In the genomic region with DNA sequence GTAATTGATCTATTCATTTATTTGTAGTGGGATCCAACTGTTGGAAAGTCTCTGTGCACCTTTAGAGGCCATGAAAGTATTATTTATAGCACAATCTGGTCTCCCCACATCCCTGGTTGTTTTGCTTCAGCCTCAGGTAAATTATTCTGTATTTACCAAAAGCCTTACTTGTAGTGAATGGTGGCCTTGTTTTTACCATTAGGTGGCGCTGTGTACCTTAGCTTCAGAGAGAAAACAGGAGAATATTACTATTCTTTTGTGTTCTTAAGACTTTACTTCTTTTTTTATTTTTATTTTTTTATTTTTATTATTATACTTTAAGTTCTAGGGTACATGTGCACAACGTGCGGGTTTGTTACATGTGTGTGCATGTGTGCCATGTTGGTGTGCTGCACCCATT, we compare ENCODE assay signal across 9 cellular contexts. TPM values are rescaled to one million over a fixed set of nuclear protein-coding genes. Genes with fewer than 3 reads are reported as not detected.
DNase-seq lines count a peak whose midpoint lies in the region; ATAC-seq and TF ChIP-seq lines count a peak whose summit lies in the region.
"Had no signal": no experiment of that assay in that cellular context is flagged by ENCODE, and none has a peak within 500 bp of the region (broad histone marks: within the 10 kb centered on the region; RNA-seq: fewer than 3 reads in every experiment).

No MANE protein-coding gene starts in this region.

- H3K27ac ChIP-seq in RWPE1: no peak overlapping the region

- CTCF ChIA-PET in RWPE1 (lab: Yijun Ruan, JAX): interaction anchor here (0.5 to 1.0 kb wide), 7 partner anchors 8 to 329 kb away, joined by 3 to 6 read pairs (median 4); no protein-coding TSS in a partner anchor

- peak; percentile 63 for DNase-seq in NCI-H82 (lab: John Stamatoyannopoulos, UW)
- DNase-seq in NCI-H82 treated with DMSO at 0.1 percent for 48 hours (lab: John Stamatoyannopoulos, UW; ENCODE audit: unreplicated experiment): no peak
- DNase-seq in HT-29 (ENCODE audit: low spot score): peak; percentile 37
- peak; percentile 29 for DNase-seq in RWPE1 (ENCODE audit: low spot score)
- DNase-seq in dermis microvascular lymphatic vessel endothelial cell (ENCODE audit: low read depth in 2 of 2): peak; percentile 53 to 68
- DNase-seq in midbrain (lab: John Stamatoyannopoulos, UW): peak; percentile 18
- DNase-seq in activated CD4-positive, CD25-positive, alpha-beta regulatory T cell (lab: John Stamatoyannopoulos, UW): no peak
- DNase-seq: activated naive CD8-positive, alpha-beta T cell treated with anti-CD3 and anti-CD28 coated beads, Interleukin-2, amount 10 ng/mL, durations not matched to agents 7 days and 5 days had no signal

- TF ChIP-seq CTCF in RWPE1 (conservative IDR thresholded peaks at IDR 0.05; ENCODE audit: low read depth): peak; percentile 38; the same call in 1 of the 2 replicates

- POLR2A ChIA-PET in RWPE1 (lab: Yijun Ruan, JAX; ENCODE audit: low non-redundant PET): no interaction called here

- no peak for ATAC-seq in HG03565 (IDR thresholded peaks at IDR 0.05; ENCODE audit: unreplicated experiment)

RNA-seq across cellular contexts. Expression of a gene that starts 23.7 kb away (rescaled TPM):
- total RNA-seq in HT-29 (2014; rRNA removed; shearing (Covaris generic)): 16.5 and 19.5 TPM in 2 replicates
- 4.1 and 5.1 TPM in 2 replicates for total RNA-seq in dermis microvascular lymphatic vessel endothelial cell

RNA-seq across cellular contexts. Expression of a gene that starts 53.8 kb away (rescaled TPM):
- total RNA-seq in HT-29 (2014; rRNA removed; shearing (Covaris generic)): 10.9 and 11.8 TPM in 2 replicates
- total RNA-seq in dermis microvascular lymphatic vessel endothelial cell: 2.3 and 3.0 TPM in 2 replicates

Comparison
In these comparisons a context has a peak if more than half of its experiments do, and no peak if none do; other contexts are left out.
1. DNase-seq: peak in NCI-H82 (single experiment), HT-29 (single experiment), RWPE1 (single experiment), dermis microvascular lymphatic vessel endothelial cell (2 of 2) and midbrain (single experiment); none in NCI-H82 treated with DMSO at 0.1 percent for 48 hours (single experiment) and activated CD4-positive, CD25-positive, alpha-beta regulatory T cell (0 of 4).